In the genomic region with DNA sequence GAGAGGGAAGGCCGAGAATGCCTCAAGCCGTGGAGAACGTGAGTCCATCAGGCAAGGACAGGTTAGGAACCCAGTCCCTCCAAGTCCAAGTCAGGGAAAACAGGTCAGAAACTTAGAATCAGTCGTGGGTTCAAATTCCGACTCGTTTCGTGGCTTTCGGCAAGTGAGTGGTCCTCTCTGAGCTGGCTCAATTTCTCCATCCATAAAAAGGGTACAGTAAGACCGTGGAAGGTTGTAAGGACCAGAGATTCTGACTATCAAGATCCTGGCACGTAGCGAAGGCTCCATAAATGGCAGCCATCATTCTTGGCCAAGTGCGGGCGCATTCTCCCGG, we compare ENCODE assay signal across 8 cellular contexts. TPM values are rescaled to one million over a fixed set of nuclear protein-coding genes. Genes with fewer than 3 reads are reported as not detected.
DNase-seq lines count a peak whose midpoint lies in the region; ATAC-seq lines count a peak whose summit lies in the region.

No MANE protein-coding gene starts in this region.

- peaks cover 29% of the 10 kb centered on the region for H3K4me1 ChIP-seq in iPS-18a (ENCODE audit: control insufficient read depth, low read depth, low read length)

- DNase-seq in DMS153 (lab: John Stamatoyannopoulos, UW) = peak; percentile 14
- DNase-seq in DMS153 treated with DMSO at 0.1 percent for 48 hours (lab: John Stamatoyannopoulos, UW; ENCODE audit: unreplicated experiment) = no peak
- DNase-seq in activated T-helper 1 cell treated with anti-CD3 and anti-CD28 coated beads, Interleukin-12 subunit alpha, Interleukin-12 subunit beta, Interleukin-2, Interleukin-4 antibody, amounts not matched to agents 30 ng/mL and 10 ng/mL and 1 ng/mL, durations not matched to agents 14 hours and 24 hours and 36 hours (ENCODE audit: low spot score) = no peak
- DNase-seq in stimulated activated naive B cell treated with anti-CD40 and anti-IgM and Interleukin-4, amounts not matched to agents 10 μg/mL and 1 μg/mL and 100 μg/mL, for 72 hours = no peak
- DNase-seq in DMS 273 treated with DMSO at 0.1 percent for 48 hours (lab: John Stamatoyannopoulos, UW) = no peak

- H3K4me3 ChIP-seq in iPS-18a (ENCODE audit: low read length) = peak overlapping the region; percentile 68

- H3K27ac ChIP-seq in iPS-18a (ENCODE audit: low read length) = no peak overlapping the region

- no peak overlapping the region for H3K27ac Mint-ChIP-seq in activated T-helper 1 cell treated with anti-CD3 and anti-CD28 coated beads, Interleukin-12 subunit alpha, Interleukin-12 subunit beta, Interleukin-2, Interleukin-4 antibody, amounts not matched to agents 30 ng/mL and 10 ng/mL and 1 ng/mL, durations not matched to agents 14 hours and 24 hours and 36 hours
- no peak overlapping the region for H3K27ac Mint-ChIP-seq in stimulated activated naive B cell treated with anti-CD40 and anti-IgM and Interleukin-4, amounts not matched to agents 10 μg/mL and 1 μg/mL and 100 μg/mL, for 72 hours

- peaks cover 28% of the 10 kb centered on the region for H3K27me3 ChIP-seq in iPS-18a (ENCODE audit: control insufficient read depth, insufficient read depth, low read length)

- peak overlapping the region; percentile 80 for H3K4me3 Mint-ChIP-seq in activated T-helper 1 cell treated with anti-CD3 and anti-CD28 coated beads, Interleukin-12 subunit alpha, Interleukin-12 subunit beta, Interleukin-2, Interleukin-4 antibody, amounts not matched to agents 30 ng/mL and 10 ng/mL and 1 ng/mL, durations not matched to agents 14 hours and 24 hours and 36 hours
- peak overlapping the region; percentile 62 to 88 for H3K4me3 Mint-ChIP-seq in stimulated activated naive B cell treated with anti-CD40 and anti-IgM and Interleukin-4, amounts not matched to agents 10 μg/mL and 1 μg/mL and 100 μg/mL, for 72 hours

- no peaks in the 10 kb centered on the region for H3K36me3 ChIP-seq in iPS-18a (ENCODE audit: control insufficient read depth, low read depth, low read length)

- H3K9me3 Mint-ChIP-seq in activated T-helper 1 cell treated with anti-CD3 and anti-CD28 coated beads, Interleukin-12 subunit alpha, Interleukin-12 subunit beta, Interleukin-2, Interleukin-4 antibody, amounts not matched to agents 30 ng/mL and 10 ng/mL and 1 ng/mL, durations not matched to agents 14 hours and 24 hours and 36 hours = no peaks in the 10 kb centered on the region
- H3K9me3 Mint-ChIP-seq in stimulated activated naive B cell treated with anti-CD40 and anti-IgM and Interleukin-4, amounts not matched to agents 10 μg/mL and 1 μg/mL and 100 μg/mL, for 72 hours = no peaks in the 10 kb centered on the region

- H3K9me3 ChIP-seq in iPS-18a (ENCODE audit: control insufficient read depth, low read depth, low read length) = no peaks in the 10 kb centered on the region

- H3K27me3 Mint-ChIP-seq in activated T-helper 1 cell treated with anti-CD3 and anti-CD28 coated beads, Interleukin-12 subunit alpha, Interleukin-12 subunit beta, Interleukin-2, Interleukin-4 antibody, amounts not matched to agents 30 ng/mL and 10 ng/mL and 1 ng/mL, durations not matched to agents 14 hours and 24 hours and 36 hours (ENCODE audit: insufficient read depth) = peaks cover 57% of the 10 kb centered on the region
- peaks cover 38 to 61% of the 10 kb centered on the region in 2 donors for H3K27me3 Mint-ChIP-seq in stimulated activated naive B cell treated with anti-CD40 and anti-IgM and Interleukin-4, amounts not matched to agents 10 μg/mL and 1 μg/mL and 100 μg/mL, for 72 hours

- H3K4me1 Mint-ChIP-seq in activated T-helper 1 cell treated with anti-CD3 and anti-CD28 coated beads, Interleukin-12 subunit alpha, Interleukin-12 subunit beta, Interleukin-2, Interleukin-4 antibody, amounts not matched to agents 30 ng/mL and 10 ng/mL and 1 ng/mL, durations not matched to agents 14 hours and 24 hours and 36 hours (ENCODE audit: low read depth) = peaks cover 4% of the 10 kb centered on the region
- H3K4me1 Mint-ChIP-seq in stimulated activated naive B cell treated with anti-CD40 and anti-IgM and Interleukin-4, amounts not matched to agents 10 μg/mL and 1 μg/mL and 100 μg/mL, for 72 hours = peaks cover 10% of the 10 kb centered on the region in 2 donors

- no peaks in the 10 kb centered on the region for H3K36me3 Mint-ChIP-seq in activated T-helper 1 cell treated with anti-CD3 and anti-CD28 coated beads, Interleukin-12 subunit alpha, Interleukin-12 subunit beta, Interleukin-2, Interleukin-4 antibody, amounts not matched to agents 30 ng/mL and 10 ng/mL and 1 ng/mL, durations not matched to agents 14 hours and 24 hours and 36 hours (ENCODE audit: low read depth)
- no peaks in the 10 kb centered on the region for H3K36me3 Mint-ChIP-seq in stimulated activated naive B cell treated with anti-CD40 and anti-IgM and Interleukin-4, amounts not matched to agents 10 μg/mL and 1 μg/mL and 100 μg/mL, for 72 hours

- intact Hi-C loops in activated T-helper 1 cell treated with anti-CD3 and anti-CD28 coated beads, Interleukin-12 subunit alpha, Interleukin-12 subunit beta, Interleukin-2, Interleukin-4 antibody, amounts not matched to agents 30 ng/mL and 10 ng/mL and 1 ng/mL, durations not matched to agents 14 hours and 24 hours and 36 hours (cut with micrococcal nuclease) = loop anchor here (1.0 to 5.0 kb wide), 5 partner anchors 50 to 1113 kb away; a partner anchor contains a TSS

- no peak for ATAC-seq in stimulated activated naive B cell treated with anti-CD40 and anti-IgM and Interleukin-4, amounts not matched to agents 10 μg/mL and 1 μg/mL and 100 μg/mL, for 72 hours (replicated peaks)
- ATAC-seq in GM18520 (IDR thresholded peaks at IDR 0.05; ENCODE audit: unreplicated experiment) = no peak
- no peak for ATAC-seq in HG03045 (IDR thresholded peaks at IDR 0.05; ENCODE audit: unreplicated experiment)

- peak overlapping the region; percentile 58 for H3K9ac ChIP-seq in iPS-18a (ENCODE audit: low read length)

RNA-seq across cellular contexts. Expression of a gene that starts 0.6 kb away (rescaled TPM):
- 4.9 and 5.1 TPM in 2 replicates for total RNA-seq in activated T-helper 1 cell treated with anti-CD3 and anti-CD28 coated beads, Interleukin-12 subunit alpha, Interleukin-12 subunit beta, Interleukin-2, Interleukin-4 antibody, amounts not matched to agents 30 ng/mL and 10 ng/mL and 1 ng/mL, durations not matched to agents 14 hours and 24 hours and 36 hours
